ENCODE assay signal across 11 cellular contexts in genomic region chr1:234515821-234516241, GRCh38. TPM values are rescaled to one million over a fixed set of nuclear protein-coding genes. Genes with fewer than 3 reads are reported as not detected.
DNase-seq lines count a peak whose midpoint lies in the region; ATAC-seq, FAIRE-seq and TF ChIP-seq lines count a peak whose summit lies in the region.
"Had no signal": no experiment of that assay in that cellular context is flagged by ENCODE, and none has a peak within 500 bp of the region (broad histone marks: within the 10 kb centered on the region; RNA-seq: fewer than 3 reads in every experiment).

No MANE protein-coding gene starts in this region.

- H3K4me1 ChIP-seq in GM23338 (ENCODE audit: insufficient read depth) (peaks cover 11% of the 10 kb centered on the region; the same call in 1 of the 2 replicates), esophagus muscularis mucosa (peaks cover 11 to 25% (median 14%) of the 10 kb centered on the region in 4 donors), gastrocnemius medialis (peaks cover 41 to 48% of the 10 kb centered on the region in 2 donors)

- BruUV-seq in Calu3 (replicated peaks; lab: Mats Ljungman, UMichigan): no TSS peak

- no peak for TF ChIP-seq EP300 in esophagus muscularis mucosa (IDR thresholded peaks at IDR 0.05)

- in situ Hi-C loops in gastrocnemius medialis (cut with MboI; ENCODE audit: low sequenced_read_pairs in 4 of 4): no loop called here

- WGBS in esophagus muscularis mucosa: 32% methylated on average over 3 of the region's 3 CpGs

- FAIRE-seq in RCC 7860 (lab: Jason Lieb, UNC): peak; percentile 21

- no peaks in the 10 kb centered on the region for H3K9me2 ChIP-seq in GM23338 (ENCODE audit: insufficient read depth)

- CTCF ChIA-PET in Calu3 (lab: Charles Lee): interaction anchor here (1.5 kb wide), 1 partner anchor 28 kb away, joined by 4 read pairs; no protein-coding TSS in a partner anchor

- H3K9me3 Mint-ChIP-seq in GM23338 (no peaks in the 10 kb centered on the region; the same call in 2 of the 3 replicates), Calu3 (ENCODE audit: low read depth, unreplicated experiment) (no peaks in the 10 kb centered on the region)
- H3K9me3 Mint-ChIP-seq: immature natural killer cell had no signal

- intact Hi-C loops in esophagus muscularis mucosa (cut with DNase I): no loop called here
- intact Hi-C loops in gastrocnemius medialis (cut with DNase I; ENCODE audit: low total_unique reads): no loop called here
- intact Hi-C loops in Calu3 (cut with micrococcal nuclease; ENCODE audit: unreplicated experiment): no loop called here

- H3F3A ChIP-seq in GM23338 (replicated peaks; ENCODE audit: low read depth): no peaks in the 10 kb centered on the region

- H3K4me3 ChIP-seq in GM23338 (no peak overlapping the region), esophagus muscularis mucosa (no peak overlapping the region), gastrocnemius medialis (no peak overlapping the region)

- peak overlapping the region; percentile 34; the same call in 1 of the 2 replicates for H2AFZ ChIP-seq in GM23338

- DNase-seq in GM23338 (ENCODE audit: low spot score): peak; percentile 48
- peak; percentile 14 for DNase-seq in RCC 7860 (ENCODE audit: low spot score)
- no peak for DNase-seq in esophagus muscularis mucosa (ENCODE audit: extremely low spot score)
- DNase-seq in gastrocnemius medialis: no peak
- DNase-seq in effector CD8-positive, alpha-beta T cell (lab: John Stamatoyannopoulos, UW): no peak
- DNase-seq in Calu3: no peak
- no peak for DNase-seq in stimulated activated CD4-positive, alpha-beta T cell treated with anti-CD3 and anti-CD28 coated beads, Interleukin-2, amount 100 ng/mL, for 24 hours
- DNase-seq: activated naive CD4-positive, alpha-beta T cell treated with anti-CD3 and anti-CD28 coated beads, Interleukin-2, amount 50 U/mL, for 16 hours; immature natural killer cell; NCI-H1436 treated with DMSO at 0.1 percent for 48 hours had no signal

- TF ChIP-seq CTCF in GM23338 (conservative IDR thresholded peaks at IDR 0.05; ENCODE audit: low read depth in 2 of 2) (no peak), esophagus muscularis mucosa (IDR thresholded peaks at IDR 0.05) (no peak), gastrocnemius medialis (IDR thresholded peaks at IDR 0.05 in 4 of 5, conservative IDR thresholded peaks at IDR 0.05 in 1 of 5) (no peak), Calu3 (IDR thresholded peaks at IDR 0.05; ENCODE audit: unreplicated experiment) (no peak)

- TF ChIP-seq POLR2A in esophagus muscularis mucosa (IDR thresholded peaks at IDR 0.05; ENCODE audit: low read depth): no peak
- TF ChIP-seq POLR2A in gastrocnemius medialis (IDR thresholded peaks at IDR 0.05): no peak

- H3K27me3 ChIP-seq in GM23338 (ENCODE audit: insufficient read depth) (no peaks in the 10 kb centered on the region), esophagus muscularis mucosa (no peaks in the 10 kb centered on the region), gastrocnemius medialis (no peaks in the 10 kb centered on the region)

- H3K27ac ChIP-seq in GM23338 (ENCODE audit: low read depth) (peak overlapping the region; percentile 71), esophagus muscularis mucosa (replicated peaks in 1 of 4) (peak overlapping the region; percentile 50 to 73 (median 64)), gastrocnemius medialis (peak overlapping the region; percentile 23 to 50 (median 29))

- H3K27ac Mint-ChIP-seq in GM23338 (peak overlapping the region; percentile 97), Calu3 (ENCODE audit: unreplicated experiment) (no peak overlapping the region)
- H3K27ac Mint-ChIP-seq: immature natural killer cell had no signal

- H3K4me2 ChIP-seq in GM23338: 0 out of 2 replicates have a peak overlapping the region, but pooled peaks have one; percentile 5

- H4K20me1 ChIP-seq in GM23338 (replicated peaks; ENCODE audit: insufficient read depth): no peaks in the 10 kb centered on the region

- H3K4me3 Mint-ChIP-seq in GM23338 (no peak overlapping the region), Calu3 (ENCODE audit: low read depth, unreplicated experiment) (no peak overlapping the region)
- H3K4me3 Mint-ChIP-seq: immature natural killer cell had no signal

- H3K9me3 ChIP-seq in esophagus muscularis mucosa (no peaks in the 10 kb centered on the region), gastrocnemius medialis (no peaks in the 10 kb centered on the region)

- H3K36me3 Mint-ChIP-seq in GM23338 (ENCODE audit: low read depth): no peaks in the 10 kb centered on the region
- H3K36me3 Mint-ChIP-seq in Calu3 (ENCODE audit: insufficient read depth, unreplicated experiment): no peaks in the 10 kb centered on the region
- H3K36me3 Mint-ChIP-seq: immature natural killer cell had no signal

- H3K27me3 Mint-ChIP-seq in GM23338 (ENCODE audit: insufficient read depth, low read depth, poor library complexity) (no peaks in the 10 kb centered on the region), Calu3 (ENCODE audit: unreplicated experiment) (no peaks in the 10 kb centered on the region)

- ATAC-seq in GM23338: peak; percentile 61
- ATAC-seq in gastrocnemius medialis: no peak
- ATAC-seq in HG03571 (IDR thresholded peaks at IDR 0.05; ENCODE audit: unreplicated experiment): no peak

- H3K4me1 Mint-ChIP-seq in GM23338 (peaks cover 26% of the 10 kb centered on the region), Calu3 (ENCODE audit: low read depth, unreplicated experiment) (peaks cover 24% of the 10 kb centered on the region)
- H3K4me1 Mint-ChIP-seq: immature natural killer cell had no signal

- no peaks in the 10 kb centered on the region for H3K36me3 ChIP-seq in GM23338 (ENCODE audit: insufficient read depth)
- no peaks in the 10 kb centered on the region for H3K36me3 ChIP-seq in esophagus muscularis mucosa
- no peaks in the 10 kb centered on the region for H3K36me3 ChIP-seq in gastrocnemius medialis

- no peaks in the 10 kb centered on the region for H3K79me2 ChIP-seq in GM23338 (replicated peaks; ENCODE audit: insufficient read depth)

TF ChIP-seq in GM23338, 12 proteins besides CTCF, POLR2A, EP300 and RAD21 (continues in another document):
- no peak for TF ChIP-seq ZNF331 (CRISPR knock-in tag; IDR thresholded peaks at IDR 0.05; ENCODE audit: low read depth)
- TF ChIP-seq REST (IDR thresholded peaks at IDR 0.05; ENCODE audit: unreplicated experiment): no peak
- TF ChIP-seq CREB1 (CRISPR knock-in tag; IDR thresholded peaks at IDR 0.05; ENCODE audit: low read depth): no peak
- TF ChIP-seq EZH2phosphoT487 (IDR thresholded peaks at IDR 0.05; ENCODE audit: unreplicated experiment): no peak
- no peak for TF ChIP-seq JUNB (IDR thresholded peaks at IDR 0.05; ENCODE audit: unreplicated experiment)
- TF ChIP-seq POLR2AphosphoS5 (IDR thresholded peaks at IDR 0.05; ENCODE audit: low read depth): no peak
- no peak for TF ChIP-seq ETS1 (IDR thresholded peaks at IDR 0.05)
- TF ChIP-seq NANOG (IDR thresholded peaks at IDR 0.05; ENCODE audit: borderline replicate concordance): no peak
- no peak for TF ChIP-seq EZH2 (IDR thresholded peaks at IDR 0.05; ENCODE audit: low read depth, unreplicated experiment)
- TF ChIP-seq ZNF114 (CRISPR knock-in tag; IDR thresholded peaks at IDR 0.05): no peak
- no peak for TF ChIP-seq STAT1 (IDR thresholded peaks at IDR 0.05; ENCODE audit: unreplicated experiment)

RNA-seq across cellular contexts. Expression of gene TARBP1, which starts 36.9 kb away (rescaled TPM):
- total RNA-seq in GM23338 (2014; rRNA removed; shearing (Covaris generic)): 18.8 and 44.8 TPM in 2 replicates
- 14.9 and 17.4 TPM in 2 replicates for polyA plus RNA-seq in GM23338 (2016; fragmentation: Nextera tagmentation; extraction: Ambion mirVana)
- 10 to 100 TPM in 2 of 4 donors, 1 to 10 TPM in 2; 5.8 to 11.1 (median 9.8) TPM for total RNA-seq in esophagus muscularis mucosa
- total RNA-seq in gastrocnemius medialis: 10 to 100 TPM in 1 of 4 donors, 1 to 10 TPM in 3; 5.7 to 11.9 (median 8.2) TPM
- total RNA-seq in Calu3 (2022): 38.1 and 39.6 TPM in 2 replicates

Comparison
In these comparisons a context has a peak if more than half of its experiments do, and no peak if none do; other contexts are left out.
1. DNase-seq: peak in GM23338 (single experiment) and RCC 7860 (single experiment); none in esophagus muscularis mucosa (single experiment), gastrocnemius medialis (0 of 2), effector CD8-positive, alpha-beta T cell (single experiment), Calu3 (single experiment) and stimulated activated CD4-positive, alpha-beta T cell treated with anti-CD3 and anti-CD28 coated beads, Interleukin-2, amount 100 ng/mL, for 24 hours (0 of 2).
2. Peak in every context shown above with its lines, with median percentiles within 50 percentile points of each other: H3K27ac ChIP-seq.